In genomic region chr2:60552851-60553495, GRCh38 we compare ENCODE assay signal across 9 cellular contexts. TPM values are rescaled to one million over a fixed set of nuclear protein-coding genes. Genes with fewer than 3 reads are reported as not detected.
A peak's percentile ranks its signal among the peaks of the same experiment; 100 is the strongest.
DNase-seq lines count a peak whose midpoint lies in the region; ATAC-seq, FAIRE-seq and TF ChIP-seq lines count a peak whose summit lies in the region.
"Had no signal": no experiment of that assay in that cellular context is flagged by ENCODE, and none has a peak within 500 bp of the region (broad histone marks: within the 10 kb centered on the region; RNA-seq: fewer than 3 reads in every experiment).

No MANE protein-coding gene starts in this region.

- FAIRE-seq in endothelial cell of umbilical vein (lab: Jason Lieb, UNC): no peak

- H3K27ac ChIP-seq in DND-41 (ENCODE audit: low read length): peak overlapping the region; percentile 85
- H3K27ac ChIP-seq in endothelial cell of umbilical vein (ENCODE audit: insufficient read depth, low read depth, low read length): no peak overlapping the region
- peak overlapping the region; percentile 46 for H3K27ac ChIP-seq in neutrophil

- H3K27me3 ChIP-seq in DND-41 (ENCODE audit: insufficient read depth, low read length, poor library complexity) (peaks cover 82% of the 10 kb centered on the region), NT2/D1 (ENCODE audit: insufficient read depth, insufficient read length) (no peaks in the 10 kb centered on the region), endothelial cell of umbilical vein (ENCODE audit: control insufficient read depth in 2 of 2, insufficient read depth in 2 of 2, low read length in 2 of 2) (peaks cover 51 to 80% of the 10 kb centered on the region in 2 experiments), neutrophil (peaks cover 25% of the 10 kb centered on the region)

- POLR2A ChIA-PET in endothelial cell of umbilical vein (lab: Charles Lee): no interaction called here

- TF ChIP-seq CTCF in DND-41 (IDR thresholded peaks at IDR 0.05; ENCODE audit: borderline replicate concordance, extremely low read depth, low read length, poor library complexity, severe bottlenecking) (no peak), endothelial cell of umbilical vein (IDR thresholded peaks at IDR 0.05; ENCODE audit: extremely low read depth in 1 of 2, insufficient read depth in 1 of 2, low read depth in 1 of 2, low read length in 2 of 2) (no peak), neutrophil (IDR thresholded peaks at IDR 0.05) (no peak)

- H3K36me3 ChIP-seq in DND-41 (ENCODE audit: insufficient read depth, low read length) (no peaks in the 10 kb centered on the region; the same call in 1 of the 2 replicates), NT2/D1 (ENCODE audit: insufficient read depth, insufficient read length, low read length) (no peaks in the 10 kb centered on the region), endothelial cell of umbilical vein (ENCODE audit: control insufficient read depth in 2 of 2, extremely low read depth in 1 of 2, insufficient read depth in 2 of 2, low read length in 2 of 2) (no peaks in the 10 kb centered on the region), neutrophil (no peaks in the 10 kb centered on the region)

- H3K4me2 ChIP-seq in DND-41 (ENCODE audit: insufficient read depth, low read length) (peak overlapping the region; percentile 92), endothelial cell of umbilical vein (ENCODE audit: insufficient read depth, low read length) (peak overlapping the region; percentile 77)

- H3K4me3 ChIP-seq in DND-41 (ENCODE audit: low read depth in 1 of 2, low read length in 2 of 2) (peak overlapping the region; percentile 38 to 78), NT2/D1 (ENCODE audit: insufficient read length, low read depth) (peak overlapping the region; percentile 80), endothelial cell of umbilical vein (replicated peaks in 1 of 3; ENCODE audit: insufficient read depth in 1 of 3, low read depth in 1 of 3, low read length in 3 of 3) (peak overlapping the region; percentile 49 to 58 (median 53)), neutrophil (ENCODE audit: low read depth in 1 of 2, low read length in 1 of 2) (peak overlapping the region; percentile 82)

- BruUV-seq in endothelial cell of umbilical vein (replicated peaks; lab: Mats Ljungman, UMichigan): no TSS peak

- no peaks in the 10 kb centered on the region for H3K9me1 ChIP-seq in endothelial cell of umbilical vein (replicated peaks; ENCODE audit: control insufficient read depth, extremely low read depth, insufficient read depth, low read length)

- DNase-seq in DND-41: peak; percentile 38
- DNase-seq in NT2/D1 (ENCODE audit: low read depth, low spot score): no peak
- no peak for DNase-seq in endothelial cell of umbilical vein (ENCODE audit: low read depth, low spot score)
- no peak for DNase-seq in medulla oblongata (ENCODE audit: extremely low spot score)
- DNase-seq in foreskin melanocyte: no peak
- DNase-seq in central memory CD4-positive, alpha-beta T cell: no peak
- DNase-seq: GOT3 had no signal

- H3K9me3 ChIP-seq in DND-41 (ENCODE audit: insufficient read depth, low read length, severe bottlenecking) (no peaks in the 10 kb centered on the region), NT2/D1 (ENCODE audit: insufficient read depth, low read length) (no peaks in the 10 kb centered on the region), endothelial cell of umbilical vein (replicated peaks; ENCODE audit: control insufficient read depth, insufficient read depth, low read length) (no peaks in the 10 kb centered on the region), neutrophil (no peaks in the 10 kb centered on the region)

- 0 out of 2 replicates have a peak, but pooled peaks cover 4% of the 10 kb centered on the region for H4K20me1 ChIP-seq in DND-41 (ENCODE audit: insufficient read depth, low read length)
- no peaks in the 10 kb centered on the region for H4K20me1 ChIP-seq in endothelial cell of umbilical vein (replicated peaks; ENCODE audit: control insufficient read depth, extremely low read depth, insufficient read depth, low read length)

- H3K4me1 ChIP-seq in DND-41 (ENCODE audit: insufficient read depth, low read length) (peaks cover 68% of the 10 kb centered on the region), NT2/D1 (ENCODE audit: insufficient read depth, insufficient read length) (no peaks in the 10 kb centered on the region), endothelial cell of umbilical vein (ENCODE audit: control insufficient read depth, extremely low read depth, insufficient read depth, low read length) (peaks cover 25% of the 10 kb centered on the region), neutrophil (ENCODE audit: control insufficient read depth in 1 of 2, insufficient read depth in 1 of 2, low read depth in 1 of 2, low read length in 1 of 2) (peaks cover 50 to 60% of the 10 kb centered on the region in 2 experiments)

- CTCF ChIA-PET in endothelial cell of umbilical vein (lab: Charles Lee): interaction anchor here (1.6 kb wide), 1 partner anchor 29 kb away, joined by 8 read pairs; no protein-coding TSS in a partner anchor

- H2AFZ ChIP-seq in DND-41 (ENCODE audit: low read depth, low read length) (peak overlapping the region; percentile 65), endothelial cell of umbilical vein (ENCODE audit: low read depth, low read length) (peak overlapping the region; percentile 3)

- dilution Hi-C loops in endothelial cell of umbilical vein (cut with MboI; ENCODE audit: extremely low pct_ligation_motif_present, low sequenced_read_pairs): no loop called here

- ATAC-seq in DND-41 (ENCODE audit: insufficient read depth, low read depth) (no peak), GM18517 (IDR thresholded peaks at IDR 0.05; ENCODE audit: unreplicated experiment) (no peak)

- H3K79me2 ChIP-seq in DND-41 (ENCODE audit: insufficient read depth, low read length) (peaks cover 60% of the 10 kb centered on the region), endothelial cell of umbilical vein (ENCODE audit: control insufficient read depth, insufficient read depth, low read length) (no peaks in the 10 kb centered on the region)

- no peak for TF ChIP-seq POLR2A in endothelial cell of umbilical vein (IDR thresholded peaks at IDR 0.05; ENCODE audit: low read depth, low read length)

- H3K9ac ChIP-seq in DND-41 (ENCODE audit: low read depth, low read length): peak overlapping the region; percentile 89
- H3K9ac ChIP-seq in NT2/D1 (ENCODE audit: insufficient read length, low read depth): peak overlapping the region; percentile 85
- H3K9ac ChIP-seq in endothelial cell of umbilical vein (replicated peaks; ENCODE audit: extremely low read depth, insufficient read depth, low read length): no peak overlapping the region

- intact Hi-C loops in endothelial cell of umbilical vein (cut with micrococcal nuclease): loop anchor here (5.0 kb wide), 1 partner anchor 1921 kb away; no protein-coding TSS in a partner anchor

TF ChIP-seq in endothelial cell of umbilical vein, 7 proteins besides CTCF, POLR2A, EP300 and RAD21:
- no peak for TF ChIP-seq POLR2AphosphoS5 (IDR thresholded peaks at IDR 0.05; ENCODE audit: insufficient read depth, low read depth, low read length)
- no peak for TF ChIP-seq EZH2 (IDR thresholded peaks at IDR 0.05; ENCODE audit: borderline replicate concordance, low read depth, low read length, severe bottlenecking)

RNA-seq across cellular contexts. Expression of gene BCL11A, which starts 0.5 kb away (rescaled TPM):
- total RNA-seq in endothelial cell of umbilical vein: 0.88 and 0.92 TPM in 2 replicates
- 0.12 and 0.16 TPM in 2 replicates for polyA plus RNA-seq in endothelial cell of umbilical vein
- 0.11 and 0.26 TPM in 2 replicates for polyA plus RNA-seq in endothelial cell of umbilical vein (2011; cell fraction: cytosol; rRNA removed)
- 0.99 and 1.2 TPM in 2 replicates for polyA plus RNA-seq in endothelial cell of umbilical vein (2011; cell fraction: nucleus; rRNA removed)
- polyA plus RNA-seq in endothelial cell of umbilical vein (2012): 1.0 and 1.4 TPM in 2 replicates
- polyA minus RNA-seq in endothelial cell of umbilical vein: 0.29 and 0.66 TPM in 2 replicates
- polyA minus RNA-seq in endothelial cell of umbilical vein (2011; cell fraction: cytosol; rRNA and poly(A)+ RNA removed): not detected
- polyA minus RNA-seq in endothelial cell of umbilical vein (2011; cell fraction: nucleus; rRNA and poly(A)+ RNA removed): 1.4 and 1.5 TPM in 2 replicates
